In the genomic region with DNA sequence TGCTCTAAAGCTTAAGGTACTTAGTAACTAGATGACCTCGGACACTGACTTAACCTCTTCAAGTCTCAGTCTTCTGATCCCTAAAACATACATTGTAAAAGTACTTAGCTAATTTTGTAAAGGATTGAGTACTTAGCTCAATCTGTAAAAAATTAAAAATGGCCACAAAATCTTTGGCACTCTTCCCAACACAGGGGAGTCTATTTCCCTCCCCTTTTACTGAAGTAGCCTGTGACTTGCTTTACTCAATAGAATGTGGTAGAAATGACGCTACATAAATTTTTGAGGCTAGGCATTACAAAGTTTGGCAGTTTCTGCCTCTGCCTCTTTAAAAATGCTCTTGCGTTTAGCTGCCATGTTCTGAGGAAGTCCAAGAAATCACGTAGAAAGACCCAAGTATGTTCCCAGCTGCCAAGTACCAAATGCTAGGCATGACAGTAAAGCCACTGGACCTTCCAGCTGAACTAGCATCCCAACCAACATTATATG, we compare ENCODE assay signal across 27 cellular contexts.
"Had no signal": no experiment of that assay in that cellular context is flagged by ENCODE, and none has a peak within 500 bp of the region (broad histone marks: within the 10 kb centered on the region; RNA-seq: fewer than 3 reads in every experiment).

No MANE protein-coding gene starts in this region.

- H3K9me3 ChIP-seq: lower lobe of right lung, psoas muscle, testis, transverse colon had no signal

- ATAC-seq: left lobe of liver; lower lobe of right lung; naive thymus-derived CD8-positive, alpha-beta T cell; psoas muscle; stimulated activated naive B cell treated with anti-CD40 and anti-IgM and Interleukin-4, amounts not matched to agents 10 μg/mL and 1 μg/mL and 100 μg/mL, for 72 hours had no signal

- H3K9ac ChIP-seq: neural progenitor cell, parathyroid adenoma had no signal

- H3K27ac ChIP-seq: brain microvascular endothelial cell, coronary artery, dorsolateral prefrontal cortex, lower lobe of right lung, parathyroid adenoma, psoas muscle, testis, transverse colon had no signal

- H2AFZ ChIP-seq: neural progenitor cell, parathyroid adenoma had no signal

- H3K4me3 ChIP-seq: coronary artery, dorsolateral prefrontal cortex, lower lobe of right lung, neural progenitor cell, psoas muscle, testis, transverse colon had no signal

- H3K4me1 ChIP-seq: parathyroid adenoma had no signal

- H3K27me3 ChIP-seq: brain microvascular endothelial cell, dorsolateral prefrontal cortex, neural progenitor cell, testis, transverse colon had no signal

- H3K36me3 ChIP-seq: brain microvascular endothelial cell, lower lobe of right lung, neural progenitor cell, transverse colon had no signal

- H3K4me2 ChIP-seq: neural progenitor cell had no signal

- H3K79me2 ChIP-seq: parathyroid adenoma had no signal

- DNase-seq: activated CD4-positive, alpha-beta T cell treated with anti-CD3 and anti-CD28 coated beads for 4 hours; activated CD4-positive, alpha-beta T cell treated with anti-CD3 and anti-CD28 coated beads, Interleukin-2, amount 50 U/mL, for 4 hours; activated CD4-positive, CD25-positive, alpha-beta regulatory T cell; activated effector memory CD4-positive, alpha-beta T cell treated with anti-CD3 and anti-CD28 coated beads, Interleukin-2, amount 50 U/mL, for 16 hours; activated naive CD4-positive, alpha-beta T cell treated with anti-CD3 and anti-CD28 coated beads, Interleukin-2, amount 10 ng/mL, durations not matched to agents 7 days and 5 days; activated T-cell treated with anti-CD3 and anti-CD28 coated beads, Interleukin-2, amount 50 U/mL, for 1 hour; brain microvascular endothelial cell; dorsolateral prefrontal cortex; effector memory CD4-positive, alpha-beta T cell; foreskin fibroblast; head of caudate nucleus; hypothalamus; lower lobe of right lung; mesenchymal stem cell; naive thymus-derived CD8-positive, alpha-beta T cell; occipital lobe; psoas muscle; stimulated activated CD4-positive, alpha-beta T cell treated with anti-CD3 and anti-CD28 coated beads, Interleukin-15, amount 100 ng/mL, for 24 hours; stimulated activated CD4-positive, alpha-beta T cell treated with anti-CD3 and anti-CD28 coated beads, Interleukin-2, amount 100 ng/mL, for 24 hours; stimulated activated naive B cell treated with anti-CD40 and anti-IgM and Interleukin-4, amounts not matched to agents 10 μg/mL and 1 μg/mL and 100 μg/mL, for 72 hours; T-helper 1 cell; testis; transverse colon had no signal
